Comparison of ENCODE assay signal across 21 cellular contexts in the genomic region with DNA sequence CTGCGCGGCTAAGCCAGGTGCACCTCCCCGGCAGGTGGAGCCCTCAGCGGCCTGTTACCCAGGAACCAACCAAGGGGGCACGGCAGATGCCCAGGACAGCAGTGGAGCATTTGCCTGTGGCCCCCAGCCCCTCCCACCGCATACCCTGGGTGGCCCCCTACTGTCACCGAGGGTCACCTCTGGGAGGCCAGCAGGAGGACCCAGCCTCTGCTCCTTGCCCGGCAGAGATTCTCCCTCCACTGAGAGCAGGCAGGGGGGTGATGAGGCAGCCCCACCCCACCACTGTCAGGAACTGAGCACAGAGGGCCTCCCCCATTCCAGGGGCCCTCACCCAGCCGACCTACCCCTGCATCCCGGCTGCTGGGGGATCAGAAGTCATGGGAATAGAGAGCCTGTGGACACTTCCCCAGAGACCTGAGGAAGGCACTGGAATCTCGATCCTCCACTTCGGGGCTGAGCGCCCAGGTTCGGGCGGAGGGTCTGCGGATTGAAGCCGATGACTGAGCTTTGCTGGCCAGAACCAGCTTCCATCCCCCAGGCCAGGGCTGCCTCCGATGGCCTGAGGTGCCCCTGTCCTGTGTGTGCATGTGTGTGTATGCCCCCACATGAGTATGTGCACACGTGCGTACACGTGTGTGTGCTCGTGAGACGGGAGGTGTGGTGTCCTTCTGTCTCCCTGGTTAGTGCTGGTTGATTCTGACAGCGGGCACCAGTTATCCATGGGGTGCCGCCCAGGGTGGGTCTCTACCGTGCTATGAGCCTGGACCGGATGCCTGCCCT. TPM values are rescaled to one million over a fixed set of nuclear protein-coding genes. Genes with fewer than 3 reads are reported as not detected.
A peak's percentile ranks its signal among the peaks of the same experiment; 100 is the strongest.
DNase-seq lines count a peak whose midpoint lies in the region; ATAC-seq and TF ChIP-seq lines count a peak whose summit lies in the region.
"Had no signal": no experiment of that assay in that cellular context is flagged by ENCODE, and none has a peak within 500 bp of the region (broad histone marks: within the 10 kb centered on the region; RNA-seq: fewer than 3 reads in every experiment).

A gene with protein sequence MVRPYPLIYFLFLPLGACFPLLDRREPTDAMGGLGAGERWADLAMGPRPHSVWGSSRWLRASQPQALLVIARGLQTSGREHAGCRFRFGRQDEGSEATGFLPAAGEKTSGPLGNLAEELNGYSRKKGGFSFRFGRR (minus strand): TSS at position 580 of the 780 bp plus-strand sequence. CDS start 2,974 bp downstream, outside the sequence.

- no peaks in the 10 kb centered on the region for H3K9me2 ChIP-seq in SK-N-SH

- no peaks in the 10 kb centered on the region for H3K9me1 ChIP-seq in IMR-90 (ENCODE audit: insufficient read depth, low read length)

- no peak within 1 kb of the TSS for H4K91ac ChIP-seq in IMR-90 (ENCODE audit: insufficient read depth, low read depth, low read length)

- H2BK120ac ChIP-seq in IMR-90 (ENCODE audit: low read depth, low read length) = no peak within 1 kb of the TSS

- H3K79me2 ChIP-seq in SK-N-SH (ENCODE audit: insufficient read depth) = no peaks in the 10 kb centered on the region
- H3K79me2 ChIP-seq in osteoblast (ENCODE audit: insufficient read depth, low read length) = peaks cover under 1% of the 10 kb centered on the region

- peaks cover 9% of the 10 kb centered on the region for H3K27me3 Mint-ChIP-seq in nephron progenitor cell (ENCODE audit: low read depth, poor library complexity)
- H3K27me3 Mint-ChIP-seq: CD4-positive, alpha-beta memory T cell had no signal

- H2AFZ ChIP-seq in SK-N-SH (ENCODE audit: low read depth) (no peak within 1 kb of the TSS), IMR-90 (replicated peaks; ENCODE audit: low read length, poor library complexity) (no peak within 1 kb of the TSS), osteoblast (ENCODE audit: low read length) (no peak within 1 kb of the TSS)

- DNase-seq in SK-N-SH (no peak), IMR-90 (no peak), osteoblast (ENCODE audit: insufficient read length, low spot score, missing footprints) (peak; percentile 83), nephron progenitor cell (no peak), HEK293T (ENCODE audit: extremely low spot score) (no peak), NCI-H1092 (lab: John Stamatoyannopoulos, UW) (no peak)
- DNase-seq: activated effector memory CD4-positive, alpha-beta T cell treated with anti-CD3 and anti-CD28 coated beads, Interleukin-2, amount 50 U/mL, for 16 hours; adrenal gland; CD4-positive, alpha-beta memory T cell; effector memory CD8-positive, alpha-beta T cell; NCI-H1092 treated with DMSO at 0.1 percent for 48 hours; NCI-H2227 treated with DMSO at 0.1 percent for 48 hours; stimulated activated CD4-positive, alpha-beta T cell treated with anti-CD3 and anti-CD28 coated beads, Interleukin-15, amount 100 ng/mL, for 24 hours; stimulated activated naive CD4-positive, alpha-beta T cell; T-helper 9 cell had no signal

- peaks cover 14 to 30% of the 10 kb centered on the region in 2 experiments for H3K36me3 ChIP-seq in SK-N-SH (replicated peaks in 1 of 2; ENCODE audit: control insufficient read depth in 1 of 2, insufficient read depth in 2 of 2, low read length in 1 of 2)
- H3K36me3 ChIP-seq in IMR-90 (ENCODE audit: control insufficient read depth, insufficient read depth, low read length) = peaks cover 26% of the 10 kb centered on the region
- peaks cover 23% of the 10 kb centered on the region for H3K36me3 ChIP-seq in osteoblast (ENCODE audit: insufficient read depth, low read length)

- TF ChIP-seq POLR2A in IMR-90 (IDR thresholded peaks at IDR 0.05; ENCODE audit: low read depth, low read length) = no peak; the same call in 1 of the 2 replicates

- dilution Hi-C loops in IMR-90 (cut with HindIII; ENCODE audit: low sequenced_read_pairs, unreplicated experiment) = no loop called here

- WGBS in SK-N-SH (ENCODE audit: low lambda C conversion rate) = 79% methylated on average over 16 of the region's 27 CpGs
- WGBS in IMR-90 (ENCODE audit: extremely low coverage in 2 of 2, insufficient read length in 1 of 2), 2 experiments = 86% methylated on average over 10 of the region's 27 CpGs; no CpG with 5 or more reads in 1 of the 2 experiments

- peaks cover 0 to 3% of the 10 kb centered on the region in 2 experiments; a peak in 1 of 4 replicates for H3K4me1 ChIP-seq in SK-N-SH (ENCODE audit: control insufficient read depth in 1 of 2, insufficient read depth in 2 of 2, low read depth in 1 of 2, low read length in 1 of 2)
- H3K4me1 ChIP-seq in IMR-90 (ENCODE audit: control insufficient read depth, insufficient read depth, low read length) = no peaks in the 10 kb centered on the region
- H3K4me1 ChIP-seq in osteoblast (ENCODE audit: insufficient read depth, low read length) = no peaks in the 10 kb centered on the region
- H3K4me1 ChIP-seq: adrenal gland, SJSA1 had no signal

- H4K20me1 ChIP-seq in SK-N-SH (ENCODE audit: insufficient read depth) (peaks cover 20% of the 10 kb centered on the region; the same call in 1 of the 2 replicates), IMR-90 (ENCODE audit: insufficient read depth, low read length) (peaks cover 13% of the 10 kb centered on the region), osteoblast (ENCODE audit: insufficient read depth, low read length) (peaks cover 35% of the 10 kb centered on the region)

- no peak within 1 kb of the TSS for H3K14ac ChIP-seq in IMR-90 (replicated peaks; ENCODE audit: low read depth, low read length)

- H3K27me3 ChIP-seq in SK-N-SH (ENCODE audit: insufficient read depth) (no peaks in the 10 kb centered on the region), IMR-90 (ENCODE audit: control insufficient read depth, insufficient read depth, low read length) (peaks cover 2% of the 10 kb centered on the region; the same call in 1 of the 2 replicates), osteoblast (ENCODE audit: insufficient read depth, low read length) (no peaks in the 10 kb centered on the region)
- H3K27me3 ChIP-seq: adrenal gland had no signal

- H2AK9ac ChIP-seq in IMR-90 (replicated peaks; ENCODE audit: low read depth, low read length, poor library complexity) = peak within 1 kb of the TSS; percentile 2

- peaks cover 5% of the 10 kb centered on the region for H3F3A ChIP-seq in SK-N-SH (replicated peaks; ENCODE audit: insufficient read depth)

- H2BK15ac ChIP-seq in IMR-90 (ENCODE audit: low read depth, low read length) = no peak within 1 kb of the TSS

- no peak within 1 kb of the TSS for H2BK20ac ChIP-seq in IMR-90 (ENCODE audit: low read depth, low read length)

- H3K4me2 ChIP-seq in SK-N-SH (no peak within 1 kb of the TSS), IMR-90 (ENCODE audit: low read depth, low read length) (no peak within 1 kb of the TSS), osteoblast (ENCODE audit: insufficient read depth, low read length) (no peak within 1 kb of the TSS)

- H3K18ac ChIP-seq in IMR-90 (ENCODE audit: low read depth, low read length) = no peak within 1 kb of the TSS

- H3K23ac ChIP-seq in IMR-90 (ENCODE audit: low read depth, low read length) = no peak within 1 kb of the TSS

- H3K27ac Mint-ChIP-seq in nephron progenitor cell = no peak within 1 kb of the TSS
- H3K27ac Mint-ChIP-seq: effector memory CD8-positive, alpha-beta T cell had no signal

- H3K4me1 Mint-ChIP-seq in nephron progenitor cell = peaks cover 30% of the 10 kb centered on the region
- H3K4me1 Mint-ChIP-seq: CD4-positive, alpha-beta memory T cell had no signal

- no peak within 1 kb of the TSS for H3K56ac ChIP-seq in IMR-90 (ENCODE audit: extremely low read depth, insufficient read depth, low read length)

- H4K8ac ChIP-seq in IMR-90 (ENCODE audit: low read depth in 2 of 2, low read length in 2 of 2) = no peak within 1 kb of the TSS

- H3K36me3 Mint-ChIP-seq in nephron progenitor cell (ENCODE audit: low read depth) = no peaks in the 10 kb centered on the region
- H3K36me3 Mint-ChIP-seq: CD4-positive, alpha-beta memory T cell had no signal

- POLR2A ChIA-PET in SK-N-SH (lab: Yijun Ruan, JAX) (no interaction called here), IMR-90 (lab: Charles Lee; ENCODE audit: unreplicated experiment) (no interaction called here), HEK293T (lab: Yijun Ruan, JAX) (no interaction called here)

- H3K9me3 ChIP-seq in SK-N-SH = no peaks in the 10 kb centered on the region
- no peaks in the 10 kb centered on the region for H3K9me3 ChIP-seq in IMR-90 (ENCODE audit: control insufficient read depth, insufficient read depth, low read length)
- H3K9me3 ChIP-seq in osteoblast (ENCODE audit: low read depth, low read length) = no peaks in the 10 kb centered on the region
- H3K9me3 ChIP-seq: adrenal gland, SJSA1 had no signal

- in situ Hi-C loops in IMR-90 (cut with MboI; ENCODE audit: low sequenced_read_pairs) = no loop called here

- no peak for TF ChIP-seq EP300 in SK-N-SH (IDR thresholded peaks at IDR 0.05; ENCODE audit: borderline replicate concordance in 1 of 2, low read depth in 1 of 2, low read length in 1 of 2)

- no peak within 1 kb of the TSS for H3K9ac ChIP-seq in SK-N-SH
- H3K9ac ChIP-seq in IMR-90 (ENCODE audit: low read depth, low read length) = no peak within 1 kb of the TSS

- CTCF ChIA-PET in SK-N-SH (lab: Yijun Ruan, JAX) (interaction anchor here (1.4 kb wide), 1 partner anchor 30 kb away, joined by 3 read pairs; no protein-coding TSS in a partner anchor), IMR-90 (lab: Yijun Ruan, JAX) (no interaction called here), HEK293T (lab: Yijun Ruan, JAX) (no interaction called here)

- no peak within 1 kb of the TSS for H4K5ac ChIP-seq in IMR-90 (ENCODE audit: low read depth, low read length)

- no TSS peak for BruUV-seq in IMR-90 (replicated peaks; lab: Mats Ljungman, UMichigan)

- H3K4me3 ChIP-seq in SK-N-SH (ENCODE audit: low read depth in 2 of 2, low read length in 1 of 2) (no peak within 1 kb of the TSS), IMR-90 (ENCODE audit: insufficient read depth, low read depth, low read length) (no peak within 1 kb of the TSS), osteoblast (ENCODE audit: insufficient read depth, low read length) (no peak within 1 kb of the TSS)
- H3K4me3 ChIP-seq: adrenal gland, SJSA1 had no signal

- H3K9me3 Mint-ChIP-seq in nephron progenitor cell = no peaks in the 10 kb centered on the region
- H3K9me3 Mint-ChIP-seq: CD4-positive, alpha-beta memory T cell; effector memory CD8-positive, alpha-beta T cell; mesothelial cell of epicardium had no signal

- intact Hi-C loops in IMR-90 (cut with micrococcal nuclease) = no loop called here

- H3K4ac ChIP-seq in IMR-90 (ENCODE audit: low read depth, low read length) = no peak within 1 kb of the TSS

- ATAC-seq in SK-N-SH treated with all-trans-retinoic acid at 6 μM for 48 hours = peak; percentile 1; the same call in 2 of the 3 replicates
- ATAC-seq in IMR-90 (ENCODE audit: low read depth) = no peak
- ATAC-seq: effector memory CD8-positive, alpha-beta T cell had no signal

- H2AK5ac ChIP-seq in IMR-90 (ENCODE audit: low read depth, low read length) = no peak within 1 kb of the TSS

- no peak within 1 kb of the TSS for H3K4me3 Mint-ChIP-seq in nephron progenitor cell
- H3K4me3 Mint-ChIP-seq: CD4-positive, alpha-beta memory T cell; effector memory CD8-positive, alpha-beta T cell; mesothelial cell of epicardium had no signal

- TF ChIP-seq RAD21 in SK-N-SH (IDR thresholded peaks at IDR 0.05; ENCODE audit: low read length) (no peak), IMR-90 (IDR thresholded peaks at IDR 0.05; ENCODE audit: low read length) (no peak)

- 0 out of 4 replicates have a peak, but pooled peaks cover 0 to 5% of the 10 kb centered on the region in 2 experiments for H3K79me1 ChIP-seq in IMR-90 (ENCODE audit: low read depth in 1 of 2, low read length in 2 of 2)

- no peak for TF ChIP-seq CTCF in SK-N-SH (IDR thresholded peaks at IDR 0.05)
- no peak for TF ChIP-seq CTCF in IMR-90 (conservative IDR thresholded peaks at IDR 0.05; ENCODE audit: low read depth, low read length)
- TF ChIP-seq CTCF in VCaP (conservative IDR thresholded peaks at IDR 0.05) = no peak
- TF ChIP-seq CTCF in osteoblast (IDR thresholded peaks at IDR 0.05; ENCODE audit: extremely low read depth, low read depth, low read length) = no peak
- no peak for TF ChIP-seq CTCF in nephron progenitor cell (IDR thresholded peaks at IDR 0.05)

- no peak within 1 kb of the TSS for H3K27ac ChIP-seq in SK-N-SH (ENCODE audit: low read depth in 2 of 2, low read length in 1 of 2)
- no peak within 1 kb of the TSS for H3K27ac ChIP-seq in IMR-90 (ENCODE audit: insufficient read depth, low read length)
- peak within 1 kb of the TSS; percentile 91 for H3K27ac ChIP-seq in VCaP
- H3K27ac ChIP-seq in osteoblast (ENCODE audit: low read depth, low read length) = no peak within 1 kb of the TSS
- H3K27ac ChIP-seq: adrenal gland, SJSA1 had no signal

- H2BK5ac ChIP-seq in IMR-90 (ENCODE audit: low read depth, low read length, poor library complexity, severe bottlenecking) = no peak within 1 kb of the TSS

RNA-seq across cellular contexts. Expression of the gene that starts here (rescaled TPM):
- polyA plus RNA-seq in SK-N-SH (2012; rRNA removed) (not detected in 2 replicates), IMR-90 (2012; rRNA removed) (not detected in 2 replicates)
- polyA plus RNA-seq in SK-N-SH (2012; cell fraction: cytosol; rRNA removed) = not detected in 2 replicates
- not detected in 2 replicates for polyA plus RNA-seq in SK-N-SH (2012; cell fraction: nucleus; rRNA removed)
- total RNA-seq in IMR-90 (2012; rRNA removed) (not detected in 2 replicates), osteoblast (not detected in 2 replicates)
- polyA plus RNA-seq in IMR-90 (2012; cell fraction: cytosol; rRNA removed) = not detected in 2 replicates
- polyA plus RNA-seq in IMR-90 (2012; cell fraction: nucleus; rRNA removed; ENCODE audit: low replicate concordance) = not detected in 2 replicates
- total RNA-seq: adrenal gland; CD4-positive, alpha-beta memory T cell; kidney epithelial cell; mesothelial cell of epicardium; SJSA1; ureter had no signal
- polyA plus RNA-seq: adrenal gland; CD4-positive, alpha-beta memory T cell had no signal

Comparison
In these comparisons a context has a peak if more than half of its experiments do, and no peak if none do; other contexts are left out.
1. Peak in DNase-seq in osteoblast; RNA of the gene not detected or under 1 TPM.